ENCODE assay signal across 8 cellular contexts in the genomic region with DNA sequence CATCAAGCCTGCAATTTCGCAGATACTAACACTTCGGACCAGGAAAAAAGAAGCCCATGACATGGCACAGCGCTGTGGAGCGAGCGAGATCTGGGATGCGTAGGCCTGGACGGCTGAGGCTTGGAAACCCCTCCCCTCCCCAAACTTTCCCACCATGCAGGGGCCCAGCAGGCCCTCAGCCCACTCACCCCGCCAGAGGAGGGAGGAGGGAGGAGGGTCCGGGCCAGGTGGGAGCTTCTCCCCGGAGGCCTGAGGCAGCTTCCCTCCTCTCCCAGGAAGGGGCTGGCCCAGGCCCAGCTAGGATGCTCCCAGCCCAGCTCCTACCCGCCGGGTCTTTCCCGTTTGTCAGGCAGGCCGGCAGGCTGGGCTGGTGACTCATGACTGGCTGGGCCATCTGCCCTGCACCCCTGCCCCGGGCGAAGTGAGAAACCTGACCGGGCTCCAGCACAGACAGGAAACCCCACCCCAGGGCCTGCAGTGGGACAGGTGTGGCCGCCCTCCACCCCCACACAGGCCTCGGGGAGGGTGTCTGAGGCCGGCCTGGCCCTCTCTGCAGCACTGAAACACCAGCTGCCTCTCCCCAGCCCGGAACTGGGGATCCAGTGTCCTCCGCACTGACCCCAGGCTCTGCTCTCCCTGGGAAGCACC. TPM values are rescaled to one million over a fixed set of nuclear protein-coding genes. Genes with fewer than 3 reads are reported as not detected.
DNase-seq lines count a peak whose midpoint lies in the region; ATAC-seq and TF ChIP-seq lines count a peak whose summit lies in the region.

No MANE protein-coding gene starts in this region.

- no peak overlapping the region for H3K27ac Mint-ChIP-seq in activated T-helper 2 cell treated with anti-CD3 and anti-CD28 coated beads, Interferon-gamma antibody, Interleukin-2, Interleukin-4, amounts not matched to agents 10 μg/mL and 5 μg/mL and 100 μg/mL, durations not matched to agents 14 hours and 24 hours and 36 hours

- H3K9me3 Mint-ChIP-seq in activated T-helper 2 cell treated with anti-CD3 and anti-CD28 coated beads, Interferon-gamma antibody, Interleukin-2, Interleukin-4, amounts not matched to agents 10 μg/mL and 5 μg/mL and 100 μg/mL, durations not matched to agents 14 hours and 24 hours and 36 hours = no peaks in the 10 kb centered on the region

- peaks cover 43% of the 10 kb centered on the region for H3K4me1 ChIP-seq in HUES6 (ENCODE audit: control insufficient read depth, insufficient read depth, low read length)
- H3K4me1 ChIP-seq in psoas muscle = peaks cover 62% of the 10 kb centered on the region

- intact Hi-C loops in Right ventricle myocardium inferior (cut with DNase I) = no loop called here
- intact Hi-C loops in psoas muscle (cut with DNase I) = no loop called here
- intact Hi-C loops in activated T-helper 2 cell treated with anti-CD3 and anti-CD28 coated beads, Interferon-gamma antibody, Interleukin-2, Interleukin-4, amounts not matched to agents 10 μg/mL and 5 μg/mL and 100 μg/mL, durations not matched to agents 14 hours and 24 hours and 36 hours (cut with micrococcal nuclease) = no loop called here

- H3K27ac ChIP-seq in HUES6 (ENCODE audit: low read depth, low read length) (peak overlapping the region; percentile 78; the same call in 1 of the 2 replicates), psoas muscle (peak overlapping the region; percentile 95)

- no peak for TF ChIP-seq CTCF in psoas muscle (IDR thresholded peaks at IDR 0.05)

- no peaks in the 10 kb centered on the region for H3K36me3 Mint-ChIP-seq in activated T-helper 2 cell treated with anti-CD3 and anti-CD28 coated beads, Interferon-gamma antibody, Interleukin-2, Interleukin-4, amounts not matched to agents 10 μg/mL and 5 μg/mL and 100 μg/mL, durations not matched to agents 14 hours and 24 hours and 36 hours (ENCODE audit: low read depth)

- WGBS in psoas muscle, 3 donors = 9 to 27% (median 17%) methylated on average over 18 to 22 of the region's 22 CpGs

- peak overlapping the region; percentile 5; the same call in 1 of the 2 replicates for H3K4me3 ChIP-seq in HUES6 (ENCODE audit: low read depth, low read length)
- H3K4me3 ChIP-seq in psoas muscle = peak overlapping the region; percentile 42

- H3K27me3 Mint-ChIP-seq in activated T-helper 2 cell treated with anti-CD3 and anti-CD28 coated beads, Interferon-gamma antibody, Interleukin-2, Interleukin-4, amounts not matched to agents 10 μg/mL and 5 μg/mL and 100 μg/mL, durations not matched to agents 14 hours and 24 hours and 36 hours (ENCODE audit: low read depth) = peaks cover 6% of the 10 kb centered on the region

- DNase-seq in AG20443 (ENCODE audit: low spot score) (peak; percentile 95), SW480 (ENCODE audit: low spot score) (peak; percentile 95), Right ventricle myocardium inferior (ENCODE audit: missing footprints) (peak; percentile 88), psoas muscle (peak; percentile 95 to 98), pons (ENCODE audit: low spot score) (no peak)
- DNase-seq in activated T-helper 2 cell treated with anti-CD3 and anti-CD28 coated beads, Interferon-gamma antibody, Interleukin-2, Interleukin-4, amounts not matched to agents 10 μg/mL and 5 μg/mL and 100 μg/mL, durations not matched to agents 14 hours and 24 hours and 36 hours (ENCODE audit: low spot score) = no peak

- H3K4me1 Mint-ChIP-seq in activated T-helper 2 cell treated with anti-CD3 and anti-CD28 coated beads, Interferon-gamma antibody, Interleukin-2, Interleukin-4, amounts not matched to agents 10 μg/mL and 5 μg/mL and 100 μg/mL, durations not matched to agents 14 hours and 24 hours and 36 hours (ENCODE audit: low read depth) = no peaks in the 10 kb centered on the region

- H3K9me3 ChIP-seq in HUES6 (ENCODE audit: control insufficient read depth, insufficient read depth, low read depth, low read length) (no peaks in the 10 kb centered on the region), psoas muscle (no peaks in the 10 kb centered on the region)

- no peaks in the 10 kb centered on the region for H3K27me3 ChIP-seq in HUES6 (ENCODE audit: control insufficient read depth, insufficient read depth, low read length)
- H3K27me3 ChIP-seq in psoas muscle (ENCODE audit: insufficient read depth in 3 of 3, low read length in 2 of 3) = no peaks in the 10 kb centered on the region

- H3K4me3 Mint-ChIP-seq in activated T-helper 2 cell treated with anti-CD3 and anti-CD28 coated beads, Interferon-gamma antibody, Interleukin-2, Interleukin-4, amounts not matched to agents 10 μg/mL and 5 μg/mL and 100 μg/mL, durations not matched to agents 14 hours and 24 hours and 36 hours (ENCODE audit: low read depth) = no peak overlapping the region

- H3K36me3 ChIP-seq in HUES6 (ENCODE audit: control insufficient read depth, insufficient read depth, low read length) (no peaks in the 10 kb centered on the region), psoas muscle (ENCODE audit: insufficient read depth in 1 of 2, low read depth in 1 of 2) (no peaks in the 10 kb centered on the region)

- ATAC-seq in Right ventricle myocardium inferior (peak; percentile 56), psoas muscle (peak; percentile 77 to 86 (median 82)), GM19035 (IDR thresholded peaks at IDR 0.05; ENCODE audit: unreplicated experiment) (no peak)

- H3K9ac ChIP-seq in HUES6 (ENCODE audit: low read length) = peak overlapping the region; percentile 61

RNA-seq across cellular contexts. Expression of gene SLC38A10, which starts 34.3 kb away (rescaled TPM):
- total RNA-seq in Right ventricle myocardium inferior (44.6 TPM), psoas muscle (10 to 100 TPM; 16.7 to 23.9 (median 18.6) TPM)
- polyA plus RNA-seq in psoas muscle = 10 to 100 TPM; 16.9 to 40.6 (median 33.0) TPM
- total RNA-seq in activated T-helper 2 cell treated with anti-CD3 and anti-CD28 coated beads, Interferon-gamma antibody, Interleukin-2, Interleukin-4, amounts not matched to agents 10 μg/mL and 5 μg/mL and 100 μg/mL, durations not matched to agents 14 hours and 24 hours and 36 hours = 102 and 116 TPM in 2 replicates

Comparison
In these comparisons a context has a peak if more than half of its experiments do, and no peak if none do; other contexts are left out.
1. DNase-seq: peak in AG20443 (single experiment), SW480 (single experiment), Right ventricle myocardium inferior (single experiment) and psoas muscle (2 of 2); none in pons (single experiment) and activated T-helper 2 cell treated with anti-CD3 and anti-CD28 coated beads, Interferon-gamma antibody, Interleukin-2, Interleukin-4, amounts not matched to agents 10 μg/mL and 5 μg/mL and 100 μg/mL, durations not matched to agents 14 hours and 24 hours and 36 hours (single experiment).